Comparison of ENCODE assay signal across 30 cellular contexts in the genomic region with DNA sequence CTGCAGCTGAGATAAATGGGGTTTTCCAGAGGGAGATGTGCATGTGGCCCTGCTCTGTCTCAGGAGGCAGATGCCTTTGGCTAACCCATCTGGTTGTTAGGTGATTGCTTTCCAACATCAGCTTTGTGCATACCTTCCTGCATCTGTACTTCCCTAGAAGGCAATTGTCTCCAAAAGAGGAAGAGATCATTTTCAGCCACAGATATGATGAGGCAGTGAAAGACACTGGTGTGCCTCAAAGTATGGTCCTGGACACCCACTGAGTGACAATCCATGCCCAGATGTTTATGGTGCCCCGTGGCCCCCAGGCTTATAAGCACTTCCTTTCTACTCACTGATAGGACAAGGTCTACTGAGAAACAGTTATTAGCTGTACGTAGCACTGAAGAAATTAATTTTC.
"Had no signal": no experiment of that assay in that cellular context is flagged by ENCODE, and none has a peak within 500 bp of the region (broad histone marks: within the 10 kb centered on the region; RNA-seq: fewer than 3 reads in every experiment).

No MANE protein-coding gene starts in this region.

- H3K27ac ChIP-seq: adrenal gland, body of pancreas, breast epithelium, SJCRH30, SK-N-MC had no signal

- H3K9me3 ChIP-seq: adrenal gland, body of pancreas, breast epithelium had no signal

- ATAC-seq: activated naive CD4-positive, alpha-beta T cell treated with anti-CD3 and anti-CD28 coated beads, Interleukin-2, amount 50 U/mL, for 72 hours; activated T-cell treated with anti-CD3 and anti-CD28 coated beads, Interleukin-2, amount 50 U/mL, for 4 hours; body of pancreas; Panc1; WTC11 had no signal

- H3K36me3 ChIP-seq: adrenal gland, breast epithelium, SJCRH30 had no signal

- H3K4me1 ChIP-seq: adrenal gland, breast epithelium, SJCRH30 had no signal

- FAIRE-seq: astrocyte had no signal

- H3K4me3 ChIP-seq: adrenal gland, body of pancreas, breast epithelium, SJCRH30, SK-N-MC had no signal

- DNase-seq: activated CD4-positive, alpha-beta memory T cell treated with anti-CD3 and anti-CD28 coated beads for 36 hours; activated CD4-positive, alpha-beta T cell treated with anti-CD3 and anti-CD28 coated beads for 4 hours; activated CD4-positive, alpha-beta T cell treated with anti-CD3 and anti-CD28 coated beads, Interleukin-2, amount 50 U/mL, for 1 hour; activated CD4-positive, CD25-positive, alpha-beta regulatory T cell treated with anti-CD3 and anti-CD28 coated beads, Interleukin-2, amount 50 U/mL, for 72 hours; activated CD8-positive, alpha-beta memory T cell treated with anti-CD3 and anti-CD28 coated beads, Interleukin-2, amount 50 U/mL, for 4 hours; activated gamma-delta T cell treated with Interleukin-2 at 50 U/mL for 16 hours; activated naive CD4-positive, alpha-beta T cell treated with anti-CD3 and anti-CD28 coated beads for 36 hours; activated T-cell treated with anti-CD3 and anti-CD28 coated beads for 4 hours; activated T-cell treated with anti-CD3 and anti-CD28 coated beads, Interleukin-2, amount 50 U/mL, for 4 hours; adrenal gland; body of pancreas; KG1; MM.1S; NCI-H1105 treated with DMSO at 0.1 percent for 48 hours; NCI-H1436; NCI-H1694 treated with DMSO at 0.1 percent for 48 hours; NCI-H2029; NCI-H2107; NCI-H2171; NCI-H510A; NCI-H526; NCI-H748 treated with DMSO at 0.1 percent for 48 hours; SHP77; SJCRH30 had no signal

- H3K27me3 ChIP-seq: adrenal gland, body of pancreas, breast epithelium, SJCRH30 had no signal
